9 cellular contexts compared by ENCODE assay signal in the genomic region with DNA sequence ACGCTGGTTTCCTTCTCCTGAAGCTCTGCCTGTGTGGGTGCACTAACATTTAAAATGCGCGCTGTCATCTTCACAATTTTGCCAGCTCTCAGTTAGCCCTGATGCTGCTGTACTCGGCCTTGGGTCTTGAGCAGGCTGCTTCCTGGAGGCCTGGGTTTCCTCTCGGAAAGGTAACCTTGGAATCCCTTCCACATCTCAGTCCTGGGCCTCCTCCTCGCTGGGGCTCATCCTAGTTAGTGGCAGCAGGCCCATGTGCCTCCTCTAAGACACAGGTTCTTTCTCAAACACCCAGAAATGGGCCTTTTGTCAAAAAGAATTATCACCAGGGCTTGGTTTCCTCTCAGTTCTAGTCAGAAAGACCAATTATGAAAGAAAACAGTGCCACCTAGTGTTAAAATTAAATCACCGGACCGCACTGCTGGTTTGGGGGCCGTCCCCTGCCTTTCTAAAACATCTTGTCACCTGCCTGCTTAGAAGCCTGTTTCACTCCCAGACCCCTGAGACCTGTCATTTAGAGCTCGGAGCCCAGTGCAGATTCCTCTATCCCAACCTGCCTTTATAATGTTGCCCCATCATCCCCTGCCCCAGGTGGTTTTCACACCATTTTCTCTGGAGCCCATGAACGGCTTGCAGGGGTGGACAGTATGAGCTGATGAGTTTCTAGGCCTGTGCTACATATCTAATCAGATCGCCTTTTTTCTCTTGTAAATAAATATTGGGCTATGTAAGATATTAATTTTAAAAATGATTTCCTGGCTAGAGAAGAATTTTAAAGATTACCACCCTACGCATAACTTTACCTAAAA. TPM values are rescaled to one million over a fixed set of nuclear protein-coding genes. Genes with fewer than 3 reads are reported as not detected.
DNase-seq lines count a peak whose midpoint lies in the region; ATAC-seq and TF ChIP-seq lines count a peak whose summit lies in the region.
"Had no signal": no experiment of that assay in that cellular context is flagged by ENCODE, and none has a peak within 500 bp of the region (broad histone marks: within the 10 kb centered on the region; RNA-seq: fewer than 3 reads in every experiment).

No MANE protein-coding gene starts in this region.

- TF ChIP-seq EP300 in Ishikawa (IDR thresholded peaks at IDR 0.05; ENCODE audit: borderline replicate concordance): no peak

- no peaks in the 10 kb centered on the region for H3K9me3 Mint-ChIP-seq in activated naive CD8-positive, alpha-beta T cell treated with anti-CD3 and anti-CD28 coated beads for 36 hours

- intact Hi-C loops in prostate gland (cut with DNase I): loop anchor here (1.0 kb wide), 1 partner anchor 161 kb away; no protein-coding TSS in a partner anchor

- TF ChIP-seq POLR2A in prostate gland (IDR thresholded peaks at IDR 0.05): no peak

- H3K36me3 ChIP-seq in cardiac muscle cell: peaks cover 84% of the 10 kb centered on the region
- no peaks in the 10 kb centered on the region for H3K36me3 ChIP-seq in prostate gland

- H3K4me3 Mint-ChIP-seq in activated naive CD8-positive, alpha-beta T cell treated with anti-CD3 and anti-CD28 coated beads for 36 hours: no peak overlapping the region

- H3K4me3 ChIP-seq in cardiac muscle cell: no peak overlapping the region
- no peak overlapping the region for H3K4me3 ChIP-seq in prostate gland
- H3K4me3 ChIP-seq: SJSA1 had no signal

- DNase-seq in CD1c-positive myeloid dendritic cell (ENCODE audit: extremely low spot score) (peak; percentile 82), SHP77 (lab: John Stamatoyannopoulos, UW) (peak; percentile 30 to 31), cardiac muscle cell (ENCODE audit: low read depth in 1 of 2, low spot score in 1 of 2) (peak; percentile 63 to 80), prostate gland (ENCODE audit: low spot score) (peak; percentile 45), NK-92 (lab: John Stamatoyannopoulos, UW; ENCODE audit: unreplicated experiment) (no peak)
- peak; percentile 25 for DNase-seq in activated naive CD8-positive, alpha-beta T cell treated with anti-CD3 and anti-CD28 coated beads for 36 hours

- peak; percentile 54 for TF ChIP-seq CTCF in cardiac muscle cell (IDR thresholded peaks at IDR 0.05; ENCODE audit: low read depth, low read length)
- TF ChIP-seq CTCF in prostate gland (IDR thresholded peaks at IDR 0.05): peak; percentile 41 to 81 (median 69)

- peak overlapping the region; percentile 29 for H3K27ac Mint-ChIP-seq in activated naive CD8-positive, alpha-beta T cell treated with anti-CD3 and anti-CD28 coated beads for 36 hours

- ATAC-seq in GM19023 (IDR thresholded peaks at IDR 0.05; ENCODE audit: unreplicated experiment): peak; percentile 84

- H3K27me3 ChIP-seq in cardiac muscle cell: no peaks in the 10 kb centered on the region
- no peaks in the 10 kb centered on the region for H3K27me3 ChIP-seq in prostate gland (replicated peaks; ENCODE audit: insufficient read depth)
- H3K27me3 ChIP-seq: SJSA1 had no signal

- H3K27ac ChIP-seq in cardiac muscle cell: peak overlapping the region; percentile 67
- no peak overlapping the region for H3K27ac ChIP-seq in prostate gland
- H3K27ac ChIP-seq: SJSA1 had no signal

- H3K4me1 ChIP-seq in cardiac muscle cell (ENCODE audit: low read depth) (peaks cover 9% of the 10 kb centered on the region), prostate gland (replicated peaks) (no peaks in the 10 kb centered on the region)
- H3K4me1 ChIP-seq: SJSA1 had no signal

- H3K36me3 Mint-ChIP-seq in activated naive CD8-positive, alpha-beta T cell treated with anti-CD3 and anti-CD28 coated beads for 36 hours: peaks cover 46% of the 10 kb centered on the region

- H3K4me1 Mint-ChIP-seq in activated naive CD8-positive, alpha-beta T cell treated with anti-CD3 and anti-CD28 coated beads for 36 hours: peaks cover 4% of the 10 kb centered on the region

- 51% methylated on average over 13 of the region's 13 CpGs for WGBS in prostate gland

- H3K9me3 ChIP-seq in cardiac muscle cell (ENCODE audit: low read depth): no peaks in the 10 kb centered on the region
- no peaks in the 10 kb centered on the region for H3K9me3 ChIP-seq in prostate gland
- H3K9me3 ChIP-seq: SJSA1 had no signal

- H3K27me3 Mint-ChIP-seq in activated naive CD8-positive, alpha-beta T cell treated with anti-CD3 and anti-CD28 coated beads for 36 hours: no peaks in the 10 kb centered on the region

- TF ChIP-seq RAD21 in Ishikawa (IDR thresholded peaks at IDR 0.05; ENCODE audit: low read depth): peak; percentile 80

TF ChIP-seq in Ishikawa, 13 proteins besides CTCF, POLR2A, EP300 and RAD21:
- TF ChIP-seq TAF1 (IDR thresholded peaks at IDR 0.05; ENCODE audit: low read depth) (no peak), CEBPB (IDR thresholded peaks at IDR 0.05) (no peak), FOXM1 (IDR thresholded peaks at IDR 0.05; ENCODE audit: borderline replicate concordance, low read depth) (no peak), CREB1 (IDR thresholded peaks at IDR 0.05; ENCODE audit: low read depth) (no peak), EGR1 (IDR thresholded peaks at IDR 0.05) (no peak), TCF12 (IDR thresholded peaks at IDR 0.05; ENCODE audit: low read depth) (no peak), ZBTB7A (IDR thresholded peaks at IDR 0.05; ENCODE audit: low read depth) (no peak), NFIC (IDR thresholded peaks at IDR 0.05) (no peak), YY1 (IDR thresholded peaks at IDR 0.05; ENCODE audit: low read depth) (no peak), REST (IDR thresholded peaks at IDR 0.05; ENCODE audit: low read depth) (no peak)
- TF ChIP-seq, protein P1, sequence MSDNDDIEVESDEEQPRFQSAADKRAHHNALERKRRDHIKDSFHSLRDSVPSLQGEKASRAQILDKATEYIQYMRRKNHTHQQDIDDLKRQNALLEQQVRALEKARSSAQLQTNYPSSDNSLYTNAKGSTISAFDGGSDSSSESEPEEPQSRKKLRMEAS (IDR thresholded peaks at IDR 0.05): no peak

RNA-seq across cellular contexts. Expression of gene HK2, which starts 42.4 kb away (rescaled TPM):
- total RNA-seq in activated naive CD8-positive, alpha-beta T cell treated with anti-CD3 and anti-CD28 coated beads for 36 hours: 100 to 1,000 TPM; 101 to 102 TPM
- total RNA-seq in cardiac muscle cell: 109 and 127 TPM in 2 replicates
- polyA plus RNA-seq in cardiac muscle cell: 77.3 and 94.6 TPM in 2 replicates
- total RNA-seq in prostate gland: 100 to 1,000 TPM in 1 of 2 donors, 1 to 10 TPM in 1; 8.7 to 114 TPM
